Comparison of ENCODE assay signal across 8 cellular contexts in genomic region chr3:194486540-194487288, GRCh38. TPM values are rescaled to one million over a fixed set of nuclear protein-coding genes. Genes with fewer than 3 reads are reported as not detected.
DNase-seq lines count a peak whose midpoint lies in the region; ATAC-seq and TF ChIP-seq lines count a peak whose summit lies in the region.

ATP13A3 (minus strand) TSS chr3:194487002; CDS start chr3:194462190, 24,812 bp downstream.

- no peaks in the 10 kb centered on the region for H3K9me3 Mint-ChIP-seq in CD8-positive, alpha-beta memory T cell
- peaks cover 2% of the 10 kb centered on the region for H3K9me3 Mint-ChIP-seq in memory B cell

- H3K36me3 Mint-ChIP-seq in CD8-positive, alpha-beta memory T cell = peaks cover 0 to 22% (median 4%) of the 10 kb centered on the region in 3 donors
- H3K36me3 Mint-ChIP-seq in memory B cell = peaks cover 5% of the 10 kb centered on the region

- H3K4me3 Mint-ChIP-seq in CD8-positive, alpha-beta memory T cell = peak within 1 kb of the TSS; percentile 91 to 96 (median 93)
- H3K4me3 Mint-ChIP-seq in memory B cell = peak within 1 kb of the TSS; percentile 87

- peak within 1 kb of the TSS; percentile 78 for H3K27ac ChIP-seq in CD8-positive, alpha-beta memory T cell (ENCODE audit: low read depth, low read length)
- H3K27ac ChIP-seq in effector memory CD4-positive, alpha-beta T cell (ENCODE audit: insufficient read depth, low read length, poor library complexity, severe bottlenecking) = peak within 1 kb of the TSS; percentile 66

- POLR2A ChIA-PET in CD8-positive, alpha-beta memory T cell (lab: Charles Lee) = interaction anchor here (0.6 to 0.9 kb wide), 2 partner anchors 91 to 97 kb away, joined by 3 to 7 read pairs; no protein-coding TSS in a partner anchor

- H3K27me3 ChIP-seq in CD8-positive, alpha-beta memory T cell (ENCODE audit: insufficient read depth, low read length, poor library complexity, severe bottlenecking) = no peaks in the 10 kb centered on the region
- H3K27me3 ChIP-seq in effector memory CD4-positive, alpha-beta T cell (replicated peaks; ENCODE audit: control insufficient read depth, insufficient read depth, low read length, poor library complexity, severe bottlenecking) = no peaks in the 10 kb centered on the region

- CTCF ChIA-PET in CD8-positive, alpha-beta memory T cell (lab: Charles Lee) = interaction anchor here (1.0 to 1.2 kb wide), 2 partner anchors 14 to 20 kb away, joined by 4 read pairs; no protein-coding TSS in a partner anchor

- H3K27me3 Mint-ChIP-seq in CD8-positive, alpha-beta memory T cell = peaks cover 0 to 1% of the 10 kb centered on the region in 2 donors
- H3K27me3 Mint-ChIP-seq in memory B cell = no peaks in the 10 kb centered on the region

- TF ChIP-seq CTCF in GM20000 (IDR thresholded peaks at IDR 0.05; ENCODE audit: extremely low read depth, missing control alignments) = no peak

- peak; percentile 79 for ATAC-seq in memory B cell (ENCODE audit: low read depth)

- H3K4me1 Mint-ChIP-seq in CD8-positive, alpha-beta memory T cell = peaks cover 31 to 56% (median 49%) of the 10 kb centered on the region in 3 donors
- H3K4me1 Mint-ChIP-seq in memory B cell = peaks cover 29% of the 10 kb centered on the region

- no peaks in the 10 kb centered on the region for H3K9me3 ChIP-seq in CD8-positive, alpha-beta memory T cell (ENCODE audit: low read length)
- H3K9me3 ChIP-seq in effector memory CD4-positive, alpha-beta T cell (ENCODE audit: control insufficient read depth, low read length) = no peaks in the 10 kb centered on the region

- peak; percentile 87 to 93 (median 89) for DNase-seq in CD8-positive, alpha-beta memory T cell
- DNase-seq in GM20000 (ENCODE audit: low spot score) = peak; percentile 98
- DNase-seq in HT1080 (ENCODE audit: low read depth) = peak; percentile 78
- DNase-seq in NOMO-1 (lab: John Stamatoyannopoulos, UW; ENCODE audit: unreplicated experiment in 2 of 2) = peak; percentile 94 to 97
- peak; percentile 78 to 79 for DNase-seq in activated CD8-positive, alpha-beta memory T cell treated with anti-CD3 and anti-CD28 coated beads for 4 hours (ENCODE audit: low read depth in 2 of 2)
- peak; percentile 87 to 89 (median 87) for DNase-seq in effector memory CD4-positive, alpha-beta T cell
- peak; percentile 85 to 89 for DNase-seq in memory B cell (ENCODE audit: low spot score in 2 of 2)
- DNase-seq in stimulated activated CD8-positive, alpha-beta memory T cell treated with anti-CD3 and anti-CD28 coated beads, Interleukin-12 subunit alpha, Interleukin-12 subunit beta, amount 100 ng/mL, for 4 hours (ENCODE audit: low read depth) = peak; percentile 88

- peak within 1 kb of the TSS; percentile 81 for H3K4me3 ChIP-seq in CD8-positive, alpha-beta memory T cell (ENCODE audit: low read length)
- peak within 1 kb of the TSS; percentile 77 for H3K4me3 ChIP-seq in effector memory CD4-positive, alpha-beta T cell (ENCODE audit: insufficient read depth, low read depth, low read length, poor library complexity, severe bottlenecking)

- H3K27ac Mint-ChIP-seq in CD8-positive, alpha-beta memory T cell = peak within 1 kb of the TSS; percentile 90 to 99 (median 96)
- H3K27ac Mint-ChIP-seq in memory B cell = peak within 1 kb of the TSS; percentile 82

- peaks cover 27% of the 10 kb centered on the region for H3K4me1 ChIP-seq in CD8-positive, alpha-beta memory T cell (ENCODE audit: insufficient read depth, low read length)
- H3K4me1 ChIP-seq in effector memory CD4-positive, alpha-beta T cell (ENCODE audit: control insufficient read depth, insufficient read depth, low read length, poor library complexity, severe bottlenecking) = peaks cover 4% of the 10 kb centered on the region

- H3K36me3 ChIP-seq in CD8-positive, alpha-beta memory T cell (ENCODE audit: insufficient read depth, low read length) = no peaks in the 10 kb centered on the region
- no peaks in the 10 kb centered on the region for H3K36me3 ChIP-seq in effector memory CD4-positive, alpha-beta T cell (ENCODE audit: control insufficient read depth, insufficient read depth, low read length)

RNA-seq across cellular contexts. Expression of gene ATP13A3, which starts in this region (rescaled TPM):
- total RNA-seq in CD8-positive, alpha-beta memory T cell = 100 to 1,000 TPM; 144 to 165 TPM
- polyA plus RNA-seq in CD8-positive, alpha-beta memory T cell = 10.5 TPM
- total RNA-seq in HT1080 (2014; rRNA removed; shearing (Covaris generic)) = 153 and 157 TPM in 2 replicates
- 179 and 296 TPM in 2 replicates for polyA plus RNA-seq in HT1080 (2015; cell fraction: cytosol; rRNA removed)
- polyA plus RNA-seq in HT1080 (2015; cell fraction: nucleus; rRNA removed) = 264 and 294 TPM in 2 replicates

Comparison
In these comparisons a context has a peak if more than half of its experiments do, and no peak if none do; other contexts are left out.
1. Peak in every context shown above with its lines: DNase-seq, ATAC-seq, H3K4me3 ChIP-seq and H3K27ac ChIP-seq.